In genomic region chr1:155191904-155192303, GRCh38 we compare ENCODE assay signal across 9 cellular contexts. TPM values are rescaled to one million over a fixed set of nuclear protein-coding genes. Genes with fewer than 3 reads are reported as not detected.
DNase-seq lines count a peak whose midpoint lies in the region; ATAC-seq and TF ChIP-seq lines count a peak whose summit lies in the region.
"Had no signal": no experiment of that assay in that cellular context is flagged by ENCODE, and none has a peak within 500 bp of the region (broad histone marks: within the 10 kb centered on the region; RNA-seq: fewer than 3 reads in every experiment).

No MANE protein-coding gene starts in this region.

- no peak for ATAC-seq in activated T-helper 17 cell treated with anti-CD3 and anti-CD28 coated beads, Interleukin-2, amount 50 U/mL, for 72 hours (replicated peaks)
- ATAC-seq in left lung (no peak), HG03521 (IDR thresholded peaks at IDR 0.05; ENCODE audit: unreplicated experiment) (no peak), SK-N-SH treated with all-trans-retinoic acid at 6 μM for 48 hours (no peak)

- H3K9me3 ChIP-seq in left lung (no peaks in the 10 kb centered on the region), suprapubic skin (no peaks in the 10 kb centered on the region)

- no peak for TF ChIP-seq POLR2A in suprapubic skin (IDR thresholded peaks at IDR 0.05)

- peak overlapping the region; percentile 86 for H3K27ac Mint-ChIP-seq in activated T-cell treated with anti-CD3 and anti-CD28 coated beads, Interleukin-2, amount 50 U/mL, for 24 hours
- H3K27ac Mint-ChIP-seq in activated T-helper 17 cell treated with anti-CD3 and anti-CD28 coated beads, Interleukin-2, amount 50 U/mL, for 72 hours, result peak overlapping the region; percentile 99
- H3K27ac Mint-ChIP-seq in glutamatergic neuron (ENCODE audit: unreplicated experiment), result no peak overlapping the region

- no peak overlapping the region for H3K4me3 Mint-ChIP-seq in activated T-cell treated with anti-CD3 and anti-CD28 coated beads, Interleukin-2, amount 50 U/mL, for 24 hours
- H3K4me3 Mint-ChIP-seq in activated T-helper 17 cell treated with anti-CD3 and anti-CD28 coated beads, Interleukin-2, amount 50 U/mL, for 72 hours, result peak overlapping the region; percentile 98
- no peak overlapping the region for H3K4me3 Mint-ChIP-seq in glutamatergic neuron (ENCODE audit: unreplicated experiment)

- DNase-seq in activated T-cell treated with anti-CD3 and anti-CD28 coated beads, Interleukin-2, amount 50 U/mL, for 24 hours, result no peak
- no peak for DNase-seq in activated T-cell treated with anti-CD3 and anti-CD28 coated beads, Interleukin-2, amount 50 U/mL, for 1 hour
- peak in 1 of 2 donors; percentile 83 for DNase-seq in left lung
- peak in 1 of 2 donors; percentile 71 for DNase-seq in suprapubic skin (ENCODE audit: low spot score in 2 of 2)
- no peak for DNase-seq in glutamatergic neuron
- DNase-seq: NCI-H1092 treated with DMSO at 0.1 percent for 48 hours had no signal

- H3K27me3 Mint-ChIP-seq in activated T-cell treated with anti-CD3 and anti-CD28 coated beads, Interleukin-2, amount 50 U/mL, for 24 hours, result no peaks in the 10 kb centered on the region
- H3K27me3 Mint-ChIP-seq in activated T-helper 17 cell treated with anti-CD3 and anti-CD28 coated beads, Interleukin-2, amount 50 U/mL, for 72 hours, result no peaks in the 10 kb centered on the region
- peaks cover 16% of the 10 kb centered on the region for H3K27me3 Mint-ChIP-seq in glutamatergic neuron (ENCODE audit: unreplicated experiment)

- peaks cover 9 to 40% of the 10 kb centered on the region in 2 donors for H3K4me1 ChIP-seq in left lung
- H3K4me1 ChIP-seq in suprapubic skin, result peaks cover 42% of the 10 kb centered on the region

- peak overlapping the region; percentile 20 to 52 for H3K4me3 ChIP-seq in left lung
- no peak overlapping the region for H3K4me3 ChIP-seq in suprapubic skin

- WGBS in suprapubic skin, result 66% methylated on average over 8 of the region's 17 CpGs

- H3K9me3 Mint-ChIP-seq in activated T-cell treated with anti-CD3 and anti-CD28 coated beads, Interleukin-2, amount 50 U/mL, for 24 hours, result no peaks in the 10 kb centered on the region
- H3K9me3 Mint-ChIP-seq in activated T-helper 17 cell treated with anti-CD3 and anti-CD28 coated beads, Interleukin-2, amount 50 U/mL, for 72 hours, result no peaks in the 10 kb centered on the region
- H3K9me3 Mint-ChIP-seq in glutamatergic neuron (ENCODE audit: unreplicated experiment), result peaks cover 25% of the 10 kb centered on the region

- H3K27me3 ChIP-seq in left lung (peaks cover 0 to 12% of the 10 kb centered on the region in 2 donors), suprapubic skin (no peaks in the 10 kb centered on the region)

- H3K27ac ChIP-seq in left lung, result peak overlapping the region; percentile 91 to 92
- peak overlapping the region; percentile 89 for H3K27ac ChIP-seq in suprapubic skin

- no peak for TF ChIP-seq EP300 in suprapubic skin (IDR thresholded peaks at IDR 0.05)

- no peak for TF ChIP-seq CTCF in left lung (IDR thresholded peaks at IDR 0.05)
- TF ChIP-seq CTCF in suprapubic skin (IDR thresholded peaks at IDR 0.05), result no peak
- TF ChIP-seq CTCF in glutamatergic neuron (IDR thresholded peaks at IDR 0.05; ENCODE audit: partially characterized antibody, unreplicated experiment), result no peak

- H3K36me3 ChIP-seq in left lung, result peaks cover 0 to 2% of the 10 kb centered on the region in 2 donors
- no peaks in the 10 kb centered on the region for H3K36me3 ChIP-seq in suprapubic skin

- H3K4me1 Mint-ChIP-seq in activated T-cell treated with anti-CD3 and anti-CD28 coated beads, Interleukin-2, amount 50 U/mL, for 24 hours (ENCODE audit: low read depth), result peaks cover 41% of the 10 kb centered on the region
- peaks cover 26% of the 10 kb centered on the region for H3K4me1 Mint-ChIP-seq in activated T-helper 17 cell treated with anti-CD3 and anti-CD28 coated beads, Interleukin-2, amount 50 U/mL, for 72 hours
- peaks cover 9% of the 10 kb centered on the region for H3K4me1 Mint-ChIP-seq in glutamatergic neuron (ENCODE audit: low read depth, unreplicated experiment)

- intact Hi-C loops in left lung (cut with DNase I), result no loop called here

- H3K36me3 Mint-ChIP-seq in activated T-cell treated with anti-CD3 and anti-CD28 coated beads, Interleukin-2, amount 50 U/mL, for 24 hours (ENCODE audit: low read depth), result peaks cover 18% of the 10 kb centered on the region
- peaks cover 26% of the 10 kb centered on the region for H3K36me3 Mint-ChIP-seq in activated T-helper 17 cell treated with anti-CD3 and anti-CD28 coated beads, Interleukin-2, amount 50 U/mL, for 72 hours (ENCODE audit: low read depth)
- no peaks in the 10 kb centered on the region for H3K36me3 Mint-ChIP-seq in glutamatergic neuron (ENCODE audit: unreplicated experiment)

TF ChIP-seq in SK-N-SH treated with all-trans-retinoic acid at 6 μM for 48 hours, 23 proteins besides CTCF, POLR2A, EP300 and RAD21:
- TF ChIP-seq OSR1 (CRISPR knock-in tag; IDR thresholded peaks at IDR 0.05) (no peak), TOX (CRISPR knock-in tag; IDR thresholded peaks at IDR 0.05; ENCODE audit: borderline replicate concordance) (no peak), PATZ1 (CRISPR knock-in tag; IDR thresholded peaks at IDR 0.05; ENCODE audit: borderline replicate concordance) (no peak), GLIS3 (CRISPR knock-in tag; IDR thresholded peaks at IDR 0.05) (no peak), ZFP30 (CRISPR knock-in tag; IDR thresholded peaks at IDR 0.05) (no peak), ISL1 (CRISPR knock-in tag; IDR thresholded peaks at IDR 0.05) (no peak), RARB (CRISPR knock-in tag; IDR thresholded peaks at IDR 0.05) (no peak), SNAI2 (CRISPR knock-in tag; IDR thresholded peaks at IDR 0.05) (no peak), BACH2 (CRISPR knock-in tag; IDR thresholded peaks at IDR 0.05; ENCODE audit: borderline replicate concordance) (no peak), ESRRG (CRISPR knock-in tag; IDR thresholded peaks at IDR 0.05) (no peak), POU6F1 (CRISPR knock-in tag; IDR thresholded peaks at IDR 0.05; ENCODE audit: borderline replicate concordance, low read depth) (no peak)
TF ChIP-seq in SK-N-SH treated with all-trans-retinoic acid at 6 μM for 48 hours: peak in this region for 0.

RNA-seq across cellular contexts. Expression of gene THBS3, which starts 15.8 kb away (rescaled TPM):
- total RNA-seq in activated T-helper 17 cell treated with anti-CD3 and anti-CD28 coated beads, Interleukin-2, amount 50 U/mL, for 72 hours, result 10 to 100 TPM; 11.8 to 26.8 TPM
- 10 to 100 TPM; 30.6 to 41.8 TPM for total RNA-seq in left lung
- 10 to 100 TPM; 21.4 to 90.8 (median 26.7) TPM for total RNA-seq in suprapubic skin
- total RNA-seq in glutamatergic neuron (ENCODE audit: unreplicated experiment), result 377 TPM

RNA-seq across cellular contexts. Expression of gene MTX1, which starts 16.6 kb away (rescaled TPM):
- 10 to 100 TPM; 31.3 to 59.9 TPM for total RNA-seq in activated T-helper 17 cell treated with anti-CD3 and anti-CD28 coated beads, Interleukin-2, amount 50 U/mL, for 72 hours
- total RNA-seq in left lung (10 to 100 TPM; 30.2 to 45.5 TPM), suprapubic skin (10 to 100 TPM; 19.8 to 51.7 (median 36.9) TPM), glutamatergic neuron (ENCODE audit: unreplicated experiment) (26.1 TPM)

RNA-seq across cellular contexts. Expression of gene TRIM46, which starts 18.3 kb away (rescaled TPM):
- 10 to 100 TPM; 10.6 to 16.6 TPM for total RNA-seq in activated T-helper 17 cell treated with anti-CD3 and anti-CD28 coated beads, Interleukin-2, amount 50 U/mL, for 72 hours
- total RNA-seq in left lung, result under 1 TPM; 0.45 to 0.73 TPM
- under 1 TPM in 2 of 4 donors, not detected in 2; 0.34 to 0.80 TPM for total RNA-seq in suprapubic skin
- 30.4 TPM for total RNA-seq in glutamatergic neuron (ENCODE audit: unreplicated experiment)

RNA-seq across cellular contexts. Expression of gene KRTCAP2, which starts 18.8 kb away (rescaled TPM):
- total RNA-seq in activated T-helper 17 cell treated with anti-CD3 and anti-CD28 coated beads, Interleukin-2, amount 50 U/mL, for 72 hours, result 100 to 1,000 TPM; 108 to 166 TPM
- total RNA-seq in left lung (100 to 1,000 TPM; 176 to 184 TPM), suprapubic skin (100 to 1,000 TPM in 2 of 4 donors, 10 to 100 TPM in 2; 77.1 to 180 (median 113) TPM), glutamatergic neuron (ENCODE audit: unreplicated experiment) (108 TPM)

RNA-seq across cellular contexts. Expression of gene DPM3, which starts 51.6 kb away (rescaled TPM):
- total RNA-seq in activated T-helper 17 cell treated with anti-CD3 and anti-CD28 coated beads, Interleukin-2, amount 50 U/mL, for 72 hours, result 10 to 100 TPM; 29.4 to 40.6 TPM
- total RNA-seq in left lung (10 to 100 TPM; 63.1 to 91.0 TPM), suprapubic skin (10 to 100 TPM; 23.7 to 43.7 (median 30.2) TPM), glutamatergic neuron (ENCODE audit: unreplicated experiment) (27.7 TPM)

Comparison
In these comparisons a context has a peak if more than half of its experiments do, and no peak if none do; other contexts are left out.
1. RNA of gene TRIM46, which starts 18.3 kb away (total RNA-seq): 30.4 TPM in glutamatergic neuron (single experiment) and 10.6 to 16.6 TPM in activated T-helper 17 cell treated with anti-CD3 and anti-CD28 coated beads, Interleukin-2, amount 50 U/mL, for 72 hours; 0.45 to 0.73 TPM in left lung and 0.34 to 0.80 TPM in suprapubic skin; every median in the first group is over 4 times any median in the second.